In the genomic region with DNA sequence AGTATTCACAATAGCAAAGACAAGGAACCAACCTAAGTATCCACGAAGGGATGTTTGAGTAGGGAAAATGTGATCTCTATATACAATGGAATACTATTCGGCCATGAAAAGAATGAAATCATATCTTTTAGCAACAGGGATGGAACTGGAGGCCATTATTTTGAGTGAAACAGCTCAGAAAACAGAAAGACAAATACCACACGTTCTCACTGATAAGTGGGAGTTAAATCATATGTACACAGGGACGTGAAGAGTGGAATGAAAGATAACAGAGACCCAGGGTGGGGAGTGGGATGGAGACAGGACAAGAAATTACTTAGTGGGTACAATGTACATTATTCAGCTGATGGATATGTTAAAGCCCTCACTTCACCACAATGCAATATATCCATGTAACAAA, we compare ENCODE assay signal across 8 cellular contexts.
"Had no signal": no experiment of that assay in that cellular context is flagged by ENCODE, and none has a peak within 500 bp of the region (broad histone marks: within the 10 kb centered on the region; RNA-seq: fewer than 3 reads in every experiment).

No MANE protein-coding gene starts in this region.

- FAIRE-seq: G401.6, GM12878, GM12891, GM12892, GM18507, GM19239 had no signal

- DNase-seq: GDM1, GF-D8 had no signal

- H3K4me3 ChIP-seq: GM12878 had no signal

- ATAC-seq: GM12878 had no signal
